ENCODE assay signal across 1 cellular context in genomic region chr9:68739631-68740174, GRCh38.
TF ChIP-seq lines count a peak whose summit lies in the region.

No MANE protein-coding gene starts in this region.

TF ChIP-seq in HepG2, 621 proteins besides CTCF, POLR2A, EP300 and RAD21 (continued from another document):
- TF ChIP-seq TFDP2 (CRISPR knock-in tag; IDR thresholded peaks at IDR 0.05) (no peak), SRSF1 (optimal IDR thresholded peaks at IDR 0.05; ENCODE audit: low read depth, low read length) (no peak), JDP2 (CRISPR knock-in tag; IDR thresholded peaks at IDR 0.05; ENCODE audit: borderline replicate concordance) (no peak), NFE2 (CRISPR knock-in tag; IDR thresholded peaks at IDR 0.05) (no peak), HDAC6 (IDR thresholded peaks at IDR 0.05; ENCODE audit: low read depth, low read length) (no peak), SCMH1 (CRISPR knock-in tag; IDR thresholded peaks at IDR 0.05; ENCODE audit: borderline replicate concordance) (no peak), ZNF572 (CRISPR knock-in tag; IDR thresholded peaks at IDR 0.05) (no peak), ISX (CRISPR knock-in tag; conservative IDR thresholded peaks at IDR 0.05) (no peak), PBX2 (CRISPR knock-in tag; IDR thresholded peaks at IDR 0.05) (no peak), ZNF660 (CRISPR knock-in tag; IDR thresholded peaks at IDR 0.05; ENCODE audit: borderline replicate concordance, low read depth) (no peak), FOXP4 (CRISPR knock-in tag; IDR thresholded peaks at IDR 0.05) (peak; percentile 81), TIGD3 (CRISPR knock-in tag; IDR thresholded peaks at IDR 0.05; ENCODE audit: borderline replicate concordance) (no peak), HNF4A (CRISPR knock-in tag; IDR thresholded peaks at IDR 0.05) (peak; percentile 76), ATF4 (CRISPR knock-in tag; IDR thresholded peaks at IDR 0.05) (no peak), ZNF563 (CRISPR knock-in tag; IDR thresholded peaks at IDR 0.05) (no peak), AGO2 (optimal IDR thresholded peaks at IDR 0.05; ENCODE audit: low read depth, low read length) (no peak), TBX2 (CRISPR knock-in tag; IDR thresholded peaks at IDR 0.05; ENCODE audit: borderline replicate concordance) (peak; percentile 87; the same call in 1 of the 2 replicates), TFE3 (CRISPR knock-in tag; IDR thresholded peaks at IDR 0.05) (no peak; the same call in 1 of the 2 replicates), SMARCC2 (IDR thresholded peaks at IDR 0.05) (no peak), ZNF33B (CRISPR knock-in tag; IDR thresholded peaks at IDR 0.05) (0 out of 2 replicates have a peak, but pooled peaks have one; percentile 45), CEBPZ (IDR thresholded peaks at IDR 0.05; ENCODE audit: low read length) (no peak), CENPX (CRISPR knock-in tag; IDR thresholded peaks at IDR 0.05) (no peak), ZNF180 (CRISPR knock-in tag; IDR thresholded peaks at IDR 0.05; ENCODE audit: borderline replicate concordance, low read depth) (no peak), HNF4G (IDR thresholded peaks at IDR 0.05; ENCODE audit: borderline replicate concordance, low read depth, low read length) (peak; percentile 48; the same call in 1 of the 2 replicates), HNF4G (CRISPR knock-in tag; IDR thresholded peaks at IDR 0.05; ENCODE audit: borderline replicate concordance, low read depth) (peak; percentile 63; the same call in 1 of the 2 replicates), MXD4 (CRISPR knock-in tag; IDR thresholded peaks at IDR 0.05) (no peak), E2F2 (CRISPR knock-in tag; IDR thresholded peaks at IDR 0.05; ENCODE audit: borderline replicate concordance) (no peak), ZNF761 (CRISPR knock-in tag; conservative IDR thresholded peaks at IDR 0.05) (no peak), MNT (IDR thresholded peaks at IDR 0.05) (no peak), MATR3 (CRISPR knock-in tag; IDR thresholded peaks at IDR 0.05) (no peak), GATAD2A (CRISPR knock-in tag; IDR thresholded peaks at IDR 0.05) (peak; percentile 86), ZNF3 (CRISPR knock-in tag; IDR thresholded peaks at IDR 0.05) (0 out of 2 replicates have a peak, but pooled peaks have one; percentile 39), GRHL1 (CRISPR knock-in tag; conservative IDR thresholded peaks at IDR 0.05) (no peak), PRMT3 (CRISPR knock-in tag; IDR thresholded peaks at IDR 0.05; ENCODE audit: borderline replicate concordance, low read depth) (no peak), ATRX (CRISPR knock-in tag; IDR thresholded peaks at IDR 0.05; ENCODE audit: borderline replicate concordance) (no peak), ZNF331 (CRISPR knock-in tag; IDR thresholded peaks at IDR 0.05) (peak; percentile 94), TRAFD1 (CRISPR knock-in tag; IDR thresholded peaks at IDR 0.05; ENCODE audit: borderline replicate concordance) (no peak), GMEB2 (CRISPR knock-in tag; IDR thresholded peaks at IDR 0.05; ENCODE audit: low read depth) (no peak), ZNF674 (CRISPR knock-in tag; IDR thresholded peaks at IDR 0.05; ENCODE audit: low read depth) (no peak), NFKB2 (CRISPR knock-in tag; IDR thresholded peaks at IDR 0.05; ENCODE audit: borderline replicate concordance) (no peak), ZNF484 (CRISPR knock-in tag; IDR thresholded peaks at IDR 0.05; ENCODE audit: borderline replicate concordance, low read depth) (no peak), ZNF256 (CRISPR knock-in tag; conservative IDR thresholded peaks at IDR 0.05) (no peak)
